Comparison of ENCODE assay signal across 8 cellular contexts in genomic region chr9:101465330-101465915, GRCh38. TPM values are rescaled to one million over a fixed set of nuclear protein-coding genes. Genes with fewer than 3 reads are reported as not detected.
A peak's percentile ranks its signal among the peaks of the same experiment; 100 is the strongest.
DNase-seq lines count a peak whose midpoint lies in the region; ATAC-seq and TF ChIP-seq lines count a peak whose summit lies in the region.

No MANE protein-coding gene starts in this region.

- no peaks in the 10 kb centered on the region for H3K27me3 ChIP-seq in hepatocyte

- no peaks in the 10 kb centered on the region for H3K4me1 ChIP-seq in hepatocyte (ENCODE audit: insufficient read depth)

- no peak overlapping the region for H3K4me2 ChIP-seq in hepatocyte

- H4K20me1 ChIP-seq in hepatocyte (ENCODE audit: insufficient read depth, poor library complexity, severe bottlenecking), result no peaks in the 10 kb centered on the region

- no peak for ATAC-seq in HG02763 (IDR thresholded peaks at IDR 0.05; ENCODE audit: unreplicated experiment)

- no peaks in the 10 kb centered on the region for H3K36me3 ChIP-seq in hepatocyte (replicated peaks; ENCODE audit: insufficient read depth, low read depth)

- DNase-seq in EH (ENCODE audit: low read depth), result peak; percentile 84
- DNase-seq in NAMALWA (ENCODE audit: low spot score), result peak; percentile 47
- DNase-seq in hepatocyte (ENCODE audit: low spot score), result peak; percentile 81
- peak; percentile 56 for DNase-seq in ureter (ENCODE audit: low spot score)
- no peak for DNase-seq in stimulated activated CD4-positive, alpha-beta T cell treated with anti-CD3 and anti-CD28 coated beads, Interleukin-2, amount 100 ng/mL, for 24 hours
- DNase-seq in activated CD4-positive, alpha-beta T cell treated with anti-CD3 and anti-CD28 coated beads for 1 hour, result no peak

- H3K9me2 ChIP-seq in hepatocyte (replicated peaks; ENCODE audit: insufficient read depth), result no peaks in the 10 kb centered on the region

- H2AFZ ChIP-seq in hepatocyte, result no peak overlapping the region

- TF ChIP-seq CTCF in VCaP (conservative IDR thresholded peaks at IDR 0.05), result peak; percentile 74
- peak; percentile 51 for TF ChIP-seq CTCF in hepatocyte (IDR thresholded peaks at IDR 0.05; ENCODE audit: poor library complexity)

- no peaks in the 10 kb centered on the region for H3K79me2 ChIP-seq in hepatocyte

- no peak overlapping the region for H3K4me3 ChIP-seq in hepatocyte

- H3K27ac ChIP-seq in VCaP (no peak overlapping the region), hepatocyte (no peak overlapping the region)

- no peaks in the 10 kb centered on the region for H3K9me3 ChIP-seq in hepatocyte (ENCODE audit: low read depth)

- WGBS in hepatocyte (ENCODE audit: low lambda C conversion rate, missing lambda C conversion rate), result 33% methylated on average over 6 of the region's 6 CpGs

RNA-seq across cellular contexts. Expression of gene ALDOB, which starts 29.8 kb away (rescaled TPM):
- total RNA-seq in hepatocyte (236 and 264 TPM in 2 replicates), ureter (0.70 TPM)
- 44.0 and 71.6 TPM in 2 replicates for polyA plus RNA-seq in hepatocyte

Comparison
In these comparisons a context has a peak if more than half of its experiments do, and no peak if none do; other contexts are left out.
1. DNase-seq: peak in EH (single experiment), NAMALWA (single experiment), hepatocyte (single experiment) and ureter (single experiment); none in stimulated activated CD4-positive, alpha-beta T cell treated with anti-CD3 and anti-CD28 coated beads, Interleukin-2, amount 100 ng/mL, for 24 hours (0 of 2) and activated CD4-positive, alpha-beta T cell treated with anti-CD3 and anti-CD28 coated beads for 1 hour (single experiment).
2. RNA of gene ALDOB, which starts 29.8 kb away (total RNA-seq): 236 to 264 TPM in hepatocyte; 0.70 TPM in ureter (single experiment); every median in the first group is over 100 times any median in the second.